In the genomic region with DNA sequence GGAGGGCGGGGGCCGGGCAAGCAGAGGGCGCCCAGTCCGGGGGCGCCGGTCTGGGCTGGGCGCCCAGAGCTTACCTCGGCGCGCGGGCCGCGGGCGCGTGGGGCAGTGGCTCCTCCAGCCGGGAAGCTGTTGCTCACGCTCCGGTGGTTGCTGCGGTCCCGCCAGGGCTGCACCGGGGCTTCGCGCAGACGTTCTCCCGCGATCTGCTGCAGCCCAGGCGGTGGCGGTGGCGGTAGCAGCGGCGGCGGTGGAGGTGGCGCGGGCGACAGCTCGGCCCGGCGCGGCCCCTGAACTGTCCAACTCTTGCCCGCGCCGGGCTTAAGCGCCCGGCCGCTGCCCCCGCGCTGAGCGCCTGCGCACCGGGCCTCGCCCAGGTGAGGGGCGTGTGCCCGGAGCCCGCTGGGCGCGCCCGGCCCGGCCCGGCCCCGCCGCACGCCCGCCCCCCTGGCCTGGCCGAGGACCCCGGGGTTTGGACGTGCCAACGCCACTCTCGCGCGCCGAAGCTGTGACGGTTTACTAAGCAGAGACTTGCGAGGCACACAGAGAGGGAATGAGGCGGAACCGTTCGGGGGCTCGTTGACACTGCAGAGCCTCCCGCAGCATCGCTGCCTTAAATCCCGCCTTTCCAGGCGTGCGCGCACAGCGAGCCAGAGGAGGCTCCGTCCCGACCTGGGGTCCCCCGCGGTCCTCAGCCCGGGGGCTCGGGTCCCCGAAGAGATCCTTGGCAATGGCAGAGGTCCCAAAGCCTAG, we compare ENCODE assay signal across 9 cellular contexts. TPM values are rescaled to one million over a fixed set of nuclear protein-coding genes. Genes with fewer than 3 reads are reported as not detected.
DNase-seq lines count a peak whose midpoint lies in the region; ATAC-seq, FAIRE-seq and TF ChIP-seq lines count a peak whose summit lies in the region.
"Had no signal": no experiment of that assay in that cellular context is flagged by ENCODE, and none has a peak within 500 bp of the region (broad histone marks: within the 10 kb centered on the region; RNA-seq: fewer than 3 reads in every experiment).

A gene (minus strand): TSS at position 586 of the 750 bp plus-strand sequence.

- peak within 1 kb of the TSS; percentile 77 for H3K9ac ChIP-seq in NT2/D1 (ENCODE audit: insufficient read length, low read depth)

- no peak for TF ChIP-seq POLR2A in GM12891 (IDR thresholded peaks at IDR 0.05; ENCODE audit: low read depth, low read length)

- intact Hi-C loops in upper lobe of right lung (cut with DNase I), result no loop called here

- POLR2A ChIA-PET in HEK293 (lab: Yijun Ruan, JAX), result no interaction called here

- 0 out of 2 replicates have a peak, but pooled peaks cover 3% of the 10 kb centered on the region for H3K4me1 ChIP-seq in HEK293 (ENCODE audit: control insufficient read depth, insufficient read depth, low read length)
- H3K4me1 ChIP-seq in NT2/D1 (ENCODE audit: insufficient read depth, insufficient read length), result no peaks in the 10 kb centered on the region
- peaks cover 0 to 8% of the 10 kb centered on the region in 2 donors for H3K4me1 ChIP-seq in lung (ENCODE audit: control insufficient read depth in 2 of 2, insufficient read depth in 2 of 2, low read length in 2 of 2)
- no peaks in the 10 kb centered on the region for H3K4me1 ChIP-seq in upper lobe of right lung

- no peaks in the 10 kb centered on the region for H3K9me3 ChIP-seq in HEK293 (ENCODE audit: control insufficient read depth, insufficient read depth, low read depth, low read length)
- H3K9me3 ChIP-seq in NT2/D1 (ENCODE audit: insufficient read depth, low read length), result no peaks in the 10 kb centered on the region
- no peaks in the 10 kb centered on the region for H3K9me3 ChIP-seq in lung (ENCODE audit: control insufficient read depth in 2 of 2, insufficient read depth in 1 of 2, low read length in 1 of 2)
- H3K9me3 ChIP-seq in upper lobe of right lung, result no peaks in the 10 kb centered on the region

- H3K36me3 ChIP-seq in HEK293 (ENCODE audit: control insufficient read depth in 2 of 2, insufficient read depth in 1 of 2, low read length in 2 of 2) (no peaks in the 10 kb centered on the region), NT2/D1 (ENCODE audit: insufficient read depth, insufficient read length, low read length) (no peaks in the 10 kb centered on the region), lung (ENCODE audit: control insufficient read depth in 2 of 2, insufficient read depth in 2 of 2, low read length in 2 of 2) (no peaks in the 10 kb centered on the region), upper lobe of right lung (no peaks in the 10 kb centered on the region)

- H3K27ac ChIP-seq in HEK293 (ENCODE audit: extremely low read depth, low read depth, low read length) (peak within 1 kb of the TSS; percentile 63; the same call in 1 of the 2 replicates), lung (ENCODE audit: low read depth in 1 of 2, low read length in 1 of 2) (peak within 1 kb of the TSS in 1 of 2 donors; percentile 37), upper lobe of right lung (no peak within 1 kb of the TSS)

- 1% methylated on average over 44 to 91 of the region's 91 CpGs for WGBS in lung, 2 donors

- peaks cover 54% of the 10 kb centered on the region for H3K27me3 ChIP-seq in NT2/D1 (ENCODE audit: insufficient read depth, insufficient read length)
- H3K27me3 ChIP-seq in lung (ENCODE audit: control insufficient read depth, insufficient read depth), result no peaks in the 10 kb centered on the region
- peaks cover 10% of the 10 kb centered on the region for H3K27me3 ChIP-seq in upper lobe of right lung

- TF ChIP-seq CTCF in HEK293 (tag by site-specific recombination; IDR thresholded peaks at IDR 0.05) (no peak), lung (IDR thresholded peaks at IDR 0.05; ENCODE audit: control extremely low read depth, extremely low read depth) (no peak), upper lobe of right lung (IDR thresholded peaks at IDR 0.05) (no peak)

- FAIRE-seq in GM12891 (lab: Jason Lieb, UNC), result peak; percentile 28

- CTCF ChIA-PET in HEK293 (lab: Yijun Ruan, JAX), result no interaction called here

- ATAC-seq in lung (ENCODE audit: insufficient read depth, low FRiP score), result peak; percentile 46
- peak; percentile 85 for ATAC-seq in upper lobe of right lung

- DNase-seq in GM12891 (ENCODE audit: insufficient read length, low spot score) (peak; percentile 22), NT2/D1 (ENCODE audit: low read depth, low spot score) (no peak), dedifferentiated amniotic fluid mesenchymal stem cell (ENCODE audit: extremely low spot score) (peak; percentile 27), lung (ENCODE audit: low spot score) (no peak), upper lobe of right lung (peak; percentile 67), DMS114 treated with DMSO at 0.1 percent for 48 hours (lab: John Stamatoyannopoulos, UW; ENCODE audit: unreplicated experiment) (no peak)
- DNase-seq in stimulated activated naive CD4-positive, alpha-beta T cell (lab: John Stamatoyannopoulos, UW), result no peak

- H3K4me3 ChIP-seq in HEK293 (ENCODE audit: low read depth, low read length) (peak within 1 kb of the TSS; percentile 54), NT2/D1 (ENCODE audit: insufficient read length, low read depth) (peak within 1 kb of the TSS; percentile 74), lung (peak within 1 kb of the TSS; percentile 49), upper lobe of right lung (peak within 1 kb of the TSS; percentile 43)

TF ChIP-seq in GM12891, 5 proteins besides CTCF, POLR2A, EP300 and RAD21:
- TF ChIP-seq TAF1 (IDR thresholded peaks at IDR 0.05; ENCODE audit: low read depth, low read length), result no peak
- TF ChIP-seq POU2F2 (IDR thresholded peaks at IDR 0.05; ENCODE audit: low read depth, low read length), result no peak
- no peak for TF ChIP-seq POLR2AphosphoS5 (IDR thresholded peaks at IDR 0.05; ENCODE audit: low read depth, low read length)
- TF ChIP-seq PAX5 (IDR thresholded peaks at IDR 0.05; ENCODE audit: insufficient read depth, low read length, severe bottlenecking), result no peak
- TF ChIP-seq SPI1 (IDR thresholded peaks at IDR 0.05; ENCODE audit: low read depth, low read length), result no peak
TF ChIP-seq in GM12891: peak in this region for 0.

TF ChIP-seq in HEK293, 187 proteins besides CTCF, POLR2A, EP300 and RAD21 (continues in another document):
- TF ChIP-seq ZBTB17 (tag by site-specific recombination; IDR thresholded peaks at IDR 0.05) (peak; percentile 61), ZNF596 (tag by site-specific recombination; IDR thresholded peaks at IDR 0.05) (no peak), ZNF843 (tag by site-specific recombination; IDR thresholded peaks at IDR 0.05) (no peak), KLF1 (tag by site-specific recombination; IDR thresholded peaks at IDR 0.05) (0 out of 2 replicates have a peak, but pooled peaks have one; percentile 26), ZNF654 (tag by site-specific recombination; IDR thresholded peaks at IDR 0.05; ENCODE audit: low read depth) (no peak), ZNF292 (tag by site-specific recombination; IDR thresholded peaks at IDR 0.05; ENCODE audit: borderline replicate concordance, low read depth) (no peak), ZNF266 (tag by site-specific recombination; IDR thresholded peaks at IDR 0.05; ENCODE audit: low read depth) (no peak), ZNF76 (tag by site-specific recombination; IDR thresholded peaks at IDR 0.05; ENCODE audit: borderline replicate concordance, low read depth) (no peak), ZNF133 (tag by site-specific recombination; IDR thresholded peaks at IDR 0.05) (no peak), ZNF366 (tag by site-specific recombination; conservative IDR thresholded peaks at IDR 0.05) (no peak), ZNF707 (tag by site-specific recombination; IDR thresholded peaks at IDR 0.05) (no peak), ZNF658 (tag by site-specific recombination; IDR thresholded peaks at IDR 0.05) (no peak), ZNF169 (tag by site-specific recombination; IDR thresholded peaks at IDR 0.05) (no peak), ZNF677 (tag by site-specific recombination; IDR thresholded peaks at IDR 0.05) (no peak), ZNF121 (tag by site-specific recombination; IDR thresholded peaks at IDR 0.05) (no peak), TRIM28 (IDR thresholded peaks at IDR 0.05; ENCODE audit: borderline replicate concordance, low read length) (no peak), ZEB2 (tag by site-specific recombination; IDR thresholded peaks at IDR 0.05) (0 out of 2 replicates have a peak, but pooled peaks have one; percentile 25), ZNF433 (tag by site-specific recombination; IDR thresholded peaks at IDR 0.05; ENCODE audit: low read depth) (no peak)
- TF ChIP-seq, protein P1, sequence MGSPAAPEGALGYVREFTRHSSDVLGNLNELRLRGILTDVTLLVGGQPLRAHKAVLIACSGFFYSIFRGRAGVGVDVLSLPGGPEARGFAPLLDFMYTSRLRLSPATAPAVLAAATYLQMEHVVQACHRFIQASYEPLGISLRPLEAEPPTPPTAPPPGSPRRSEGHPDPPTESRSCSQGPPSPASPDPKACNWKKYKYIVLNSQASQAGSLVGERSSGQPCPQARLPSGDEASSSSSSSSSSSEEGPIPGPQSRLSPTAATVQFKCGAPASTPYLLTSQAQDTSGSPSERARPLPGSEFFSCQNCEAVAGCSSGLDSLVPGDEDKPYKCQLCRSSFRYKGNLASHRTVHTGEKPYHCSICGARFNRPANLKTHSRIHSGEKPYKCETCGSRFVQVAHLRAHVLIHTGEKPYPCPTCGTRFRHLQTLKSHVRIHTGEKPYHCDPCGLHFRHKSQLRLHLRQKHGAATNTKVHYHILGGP (tag by site-specific recombination; IDR thresholded peaks at IDR 0.05), result no peak
- TF ChIP-seq, protein P2, sequence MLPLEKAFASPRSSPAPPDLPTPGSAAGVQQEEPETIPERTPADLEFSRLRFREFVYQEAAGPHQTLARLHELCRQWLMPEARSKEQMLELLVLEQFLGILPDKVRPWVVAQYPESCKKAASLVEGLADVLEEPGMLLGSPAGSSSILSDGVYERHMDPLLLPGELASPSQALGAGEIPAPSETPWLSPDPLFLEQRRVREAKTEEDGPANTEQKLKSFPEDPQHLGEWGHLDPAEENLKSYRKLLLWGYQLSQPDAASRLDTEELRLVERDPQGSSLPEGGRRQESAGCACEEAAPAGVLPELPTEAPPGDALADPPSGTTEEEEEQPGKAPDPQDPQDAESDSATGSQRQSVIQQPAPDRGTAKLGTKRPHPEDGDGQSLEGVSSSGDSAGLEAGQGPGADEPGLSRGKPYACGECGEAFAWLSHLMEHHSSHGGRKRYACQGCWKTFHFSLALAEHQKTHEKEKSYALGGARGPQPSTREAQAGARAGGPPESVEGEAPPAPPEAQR (tag by site-specific recombination; IDR thresholded peaks at IDR 0.05), result no peak
- TF ChIP-seq, protein P3, sequence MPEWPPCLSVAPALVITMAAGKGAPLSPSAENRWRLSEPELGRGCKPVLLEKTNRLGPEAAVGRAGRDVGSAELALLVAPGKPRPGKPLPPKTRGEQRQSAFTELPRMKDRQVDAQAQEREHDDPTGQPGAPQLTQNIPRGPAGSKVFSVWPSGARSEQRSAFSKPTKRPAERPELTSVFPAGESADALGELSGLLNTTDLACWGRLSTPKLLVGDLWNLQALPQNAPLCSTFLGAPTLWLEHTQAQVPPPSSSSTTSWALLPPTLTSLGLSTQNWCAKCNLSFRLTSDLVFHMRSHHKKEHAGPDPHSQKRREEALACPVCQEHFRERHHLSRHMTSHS (tag by site-specific recombination; IDR thresholded peaks at IDR 0.05), result no peak

RNA-seq across cellular contexts. Expression of the gene that starts here (rescaled TPM):
- polyA plus RNA-seq in GM12891 (2012; ENCODE audit: low read depth, missing spikeins), result not detected
- total RNA-seq in lung (10 to 100 TPM; 47.3 to 70.8 TPM), upper lobe of right lung (62.3 TPM)
- polyA plus RNA-seq in lung, result 10 to 100 TPM; 13.5 to 43.2 TPM
- total RNA-seq: activated CD8-positive, alpha-beta memory T cell treated with anti-CD3 and anti-CD28 coated beads for 36 hours had no signal

Comparison
In these comparisons a context has a peak if more than half of its experiments do, and no peak if none do; other contexts are left out.
1. DNase-seq: peak in GM12891 (single experiment), dedifferentiated amniotic fluid mesenchymal stem cell (single experiment) and upper lobe of right lung (single experiment); none in NT2/D1 (single experiment), lung (single experiment), DMS114 treated with DMSO at 0.1 percent for 48 hours (single experiment) and stimulated activated naive CD4-positive, alpha-beta T cell (0 of 6).
2. Peak in every context shown above with its lines, with median percentiles within 50 percentile points of each other: H3K4me3 ChIP-seq.